Comparison of ENCODE assay signal across 1 cellular context in genomic region chr2:30230855-30231725, GRCh38.
TF ChIP-seq lines count a peak whose summit lies in the region.

TSS of gene LBH (plus strand) at chr2:30231534. CDS start at chr2:30231739, 205 bp downstream.

TF ChIP-seq in K562, 482 proteins besides CTCF, POLR2A, EP300 and RAD21 (continues in another document):
- TF ChIP-seq CBX1 (IDR thresholded peaks at IDR 0.05; ENCODE audit: low read depth) (no peak), ZNF589 (CRISPR knock-in tag; IDR thresholded peaks at IDR 0.05; ENCODE audit: low read depth) (no peak), CHD7 (IDR thresholded peaks at IDR 0.05; ENCODE audit: low read depth, low read length) (no peak), MCM7 (IDR thresholded peaks at IDR 0.05) (no peak), PBX2 (CRISPR knock-in tag; IDR thresholded peaks at IDR 0.05; ENCODE audit: low read depth) (no peak), PBX2 (tag; conservative IDR thresholded peaks at IDR 0.05; ENCODE audit: low read depth) (no peak), SIX5 (IDR thresholded peaks at IDR 0.05; ENCODE audit: borderline replicate concordance in 1 of 2, insufficient read depth in 1 of 2, low read depth in 1 of 2, low read length in 2 of 2) (no peak), MECOM (CRISPR knock-in tag; IDR thresholded peaks at IDR 0.05) (no peak), ZNF609 (CRISPR knock-in tag; IDR thresholded peaks at IDR 0.05; ENCODE audit: borderline replicate concordance) (no peak), KDM1A (IDR thresholded peaks at IDR 0.05) (no peak), SNAPC5 (CRISPR knock-in tag; IDR thresholded peaks at IDR 0.05) (no peak), ZNF655 (CRISPR knock-in tag; IDR thresholded peaks at IDR 0.05) (no peak), DDX20 (tag; IDR thresholded peaks at IDR 0.05; ENCODE audit: low read depth) (no peak), ZNF431 (CRISPR knock-in tag; IDR thresholded peaks at IDR 0.05) (no peak), ZBTB17 (CRISPR knock-in tag; IDR thresholded peaks at IDR 0.05) (no peak), GATAD2B (IDR thresholded peaks at IDR 0.05; ENCODE audit: borderline replicate concordance) (peak; percentile 58; the same call in 1 of the 2 replicates), SNIP1 (IDR thresholded peaks at IDR 0.05; ENCODE audit: low read depth) (no peak), TEAD2 (tag; IDR thresholded peaks at IDR 0.05) (no peak), ARHGAP35 (IDR thresholded peaks at IDR 0.05; ENCODE audit: partially characterized antibody) (no peak), SETDB1 (IDR thresholded peaks at IDR 0.05; ENCODE audit: low read length) (no peak), MED1 (CRISPR knock-in tag; IDR thresholded peaks at IDR 0.05; ENCODE audit: borderline replicate concordance) (no peak), SREBF2 (CRISPR knock-in tag; IDR thresholded peaks at IDR 0.05) (no peak), HNRNPUL1 (IDR thresholded peaks at IDR 0.05; ENCODE audit: low read length) (no peak), ZNF707 (CRISPR knock-in tag; conservative IDR thresholded peaks at IDR 0.05) (no peak), ZNF175 (CRISPR knock-in tag; IDR thresholded peaks at IDR 0.05; ENCODE audit: low read depth) (no peak), BACH1 (tag; IDR thresholded peaks at IDR 0.05) (no peak), MYC (IDR thresholded peaks at IDR 0.05; ENCODE audit: low read depth, low read length) (no peak), MYC (CRISPR knock-in tag; IDR thresholded peaks at IDR 0.05; ENCODE audit: borderline replicate concordance, low read depth) (no peak), KDM2B (CRISPR knock-in tag; IDR thresholded peaks at IDR 0.05) (no peak; the same call in none of the 2 replicates), NFE2 (IDR thresholded peaks at IDR 0.05; ENCODE audit: low read depth) (no peak), MCM3 (IDR thresholded peaks at IDR 0.05) (no peak), RFX7 (CRISPR knock-in tag; IDR thresholded peaks at IDR 0.05) (no peak), TFAM (CRISPR knock-in tag; conservative IDR thresholded peaks at IDR 0.05) (no peak), ELK1 (CRISPR knock-in tag; IDR thresholded peaks at IDR 0.05) (no peak), ILK (tag; IDR thresholded peaks at IDR 0.05; ENCODE audit: borderline replicate concordance, low read depth) (no peak), HNRNPL (IDR thresholded peaks at IDR 0.05; ENCODE audit: low read depth, low read length) (0 out of 2 replicates have a peak, but pooled peaks have one; percentile 47), RBM22 (IDR thresholded peaks at IDR 0.05; ENCODE audit: low read depth, low read length, poor library complexity, severe bottlenecking) (peak; percentile 37), SMARCC2 (IDR thresholded peaks at IDR 0.05; ENCODE audit: low read depth) (no peak), SMARCA4 (IDR thresholded peaks at IDR 0.05) (no peak), NBN (IDR thresholded peaks at IDR 0.05; ENCODE audit: low read depth) (no peak), ATF2 (CRISPR knock-in tag; IDR thresholded peaks at IDR 0.05) (0 out of 2 replicates have a peak, but pooled peaks have one; percentile 31), NFXL1 (CRISPR knock-in tag; IDR thresholded peaks at IDR 0.05) (no peak)
